ENCODE assay signal across 17 cellular contexts in the genomic region with DNA sequence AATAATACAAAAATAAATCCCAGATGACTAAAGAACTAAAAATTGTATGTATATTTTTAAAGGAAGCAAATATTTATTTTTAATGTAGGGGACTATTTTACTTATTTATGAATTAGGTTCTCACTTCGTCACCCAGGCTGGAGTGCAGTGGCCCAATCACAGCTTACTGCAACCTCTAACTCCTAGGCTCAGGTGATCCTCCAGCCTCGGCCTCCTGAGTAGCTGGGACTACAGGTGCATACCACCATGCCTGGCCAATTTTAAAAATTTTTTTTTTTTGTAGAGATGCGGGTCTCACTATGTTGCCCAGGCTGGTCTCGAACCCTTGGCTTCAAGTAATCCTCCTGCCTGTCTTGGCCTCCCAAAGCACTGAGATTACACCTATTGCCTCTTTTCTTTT.
"Had no signal": no experiment of that assay in that cellular context is flagged by ENCODE, and none has a peak within 500 bp of the region (broad histone marks: within the 10 kb centered on the region; RNA-seq: fewer than 3 reads in every experiment).

No MANE protein-coding gene starts in this region.

- H3K4me3 ChIP-seq: body of pancreas, cardiac muscle cell, lower lobe of right lung, tibial artery had no signal

- H3K27me3 ChIP-seq: body of pancreas, cardiac muscle cell, foreskin keratinocyte, spleen, tibial artery had no signal

- H3K27ac Mint-ChIP-seq: progenitor cell of endocrine pancreas had no signal

- H3K36me3 Mint-ChIP-seq: natural killer cell had no signal

- H3K9me3 ChIP-seq: body of pancreas, lower lobe of right lung, spleen, tibial artery had no signal

- ATAC-seq: body of pancreas, foreskin keratinocyte, left lobe of liver, lower lobe of right lung, natural killer cell had no signal

- H3K36me3 ChIP-seq: cardiac muscle cell, lower lobe of right lung, spleen, tibial artery had no signal

- H3K27me3 Mint-ChIP-seq: progenitor cell of endocrine pancreas had no signal

- H3K27ac ChIP-seq: body of pancreas, cardiac muscle cell, foreskin keratinocyte, tibial artery had no signal

- H3K9me3 Mint-ChIP-seq: natural killer cell had no signal

- DNase-seq: activated CD4-positive, alpha-beta T cell treated with anti-CD3 and anti-CD28 coated beads for 48 hours; activated gamma-delta T cell; anterior cingulate cortex; body of pancreas; effector CD4-positive, alpha-beta T cell; foreskin keratinocyte; kidney; lower lobe of right lung; natural killer cell; spleen; stimulated activated CD4-positive, alpha-beta T cell treated with anti-CD3 and anti-CD28 coated beads, Interleukin-4, amount 100 ng/mL, for 4 hours; stimulated activated naive CD8-positive, alpha-beta T cell treated with anti-CD3 and anti-CD28 coated beads, Interleukin-15, Interleukin-2, amounts not matched to agents 100 U/mL and 50 U/mL, for 24 hours; substantia nigra; tibial artery had no signal
